ENCODE assay signal across 20 cellular contexts in genomic region chr13:111937763-111938375, GRCh38.
A peak's percentile ranks its signal among the peaks of the same experiment; 100 is the strongest.
DNase-seq lines count a peak whose midpoint lies in the region; ATAC-seq, FAIRE-seq and TF ChIP-seq lines count a peak whose summit lies in the region.
"Had no signal": no experiment of that assay in that cellular context is flagged by ENCODE, and none has a peak within 500 bp of the region (broad histone marks: within the 10 kb centered on the region; RNA-seq: fewer than 3 reads in every experiment).

No MANE protein-coding gene starts in this region.

- H3K4me1 ChIP-seq in smooth muscle cell (ENCODE audit: low read depth) (no peaks in the 10 kb centered on the region), aorta (ENCODE audit: control insufficient read depth in 1 of 2, insufficient read depth in 2 of 2, low read length in 2 of 2) (no peaks in the 10 kb centered on the region)
- H3K4me1 ChIP-seq: body of pancreas had no signal

- no peak overlapping the region for H2AFZ ChIP-seq in smooth muscle cell (ENCODE audit: low read depth)
- H2AFZ ChIP-seq: hepatocyte had no signal

- no peaks in the 10 kb centered on the region for H3K27me3 ChIP-seq in bronchial epithelial cell (ENCODE audit: control insufficient read depth, insufficient read depth, low read length)
- no peaks in the 10 kb centered on the region for H3K27me3 ChIP-seq in smooth muscle cell (ENCODE audit: low read depth)
- H3K27me3 ChIP-seq in aorta (ENCODE audit: control insufficient read depth in 1 of 2, insufficient read depth in 2 of 2, low read length in 1 of 2): no peaks in the 10 kb centered on the region
- H3K27me3 ChIP-seq: body of pancreas had no signal

- H3K36me3 ChIP-seq in bronchial epithelial cell (ENCODE audit: control insufficient read depth, insufficient read depth, low read length): no peaks in the 10 kb centered on the region
- H3K36me3 ChIP-seq in smooth muscle cell (ENCODE audit: low read depth): no peaks in the 10 kb centered on the region
- H3K36me3 ChIP-seq in aorta (ENCODE audit: control insufficient read depth in 1 of 2, insufficient read depth in 2 of 2, low read length in 1 of 2): no peaks in the 10 kb centered on the region

- no peak for FAIRE-seq in bronchial epithelial cell (lab: Jason Lieb, UNC)
- FAIRE-seq: GM12891, H1 had no signal

- H3K9me3 ChIP-seq in smooth muscle cell (replicated peaks; ENCODE audit: low read depth) (no peaks in the 10 kb centered on the region), aorta (ENCODE audit: control insufficient read depth, low read length) (no peaks in the 10 kb centered on the region)

- peak; percentile 3 for DNase-seq in NCI-H2171 treated with DMSO at 0.1 percent for 48 hours (lab: John Stamatoyannopoulos, UW)
- DNase-seq in NCI-H2171 (lab: John Stamatoyannopoulos, UW): no peak
- DNase-seq in NCI-H2107 treated with DMSO at 0.1 percent for 48 hours (lab: John Stamatoyannopoulos, UW; ENCODE audit: unreplicated experiment): peak; percentile 88
- DNase-seq in bronchial epithelial cell (ENCODE audit: low read depth): peak; percentile 72
- no peak for DNase-seq in smooth muscle cell (lab: John Stamatoyannopoulos, UW; ENCODE audit: unreplicated experiment)
- DNase-seq in aorta: no peak
- DNase-seq in iPS-NIHi11 (ENCODE audit: low spot score): no peak
- DNase-seq: activated CD4-positive, alpha-beta T cell treated with anti-CD3 and anti-CD28 coated beads for 1 hour; activated naive CD4-positive, alpha-beta T cell treated with anti-CD3 and anti-CD28 coated beads, Interleukin-2, amount 10 ng/mL, durations not matched to agents 7 days and 5 days; GDM1; kidney glomerular epithelial cell; NCI-H226; T-helper 9 cell had no signal

- H3K4me3 ChIP-seq in bronchial epithelial cell (ENCODE audit: low read depth, low read length): no peak overlapping the region
- no peak overlapping the region for H3K4me3 ChIP-seq in smooth muscle cell
- no peak overlapping the region for H3K4me3 ChIP-seq in aorta (ENCODE audit: low read length in 2 of 2)
- H3K4me3 ChIP-seq: body of pancreas, dorsolateral prefrontal cortex, hepatocyte had no signal

- no peak for ATAC-seq in aorta (ENCODE audit: low FRiP score)
- no peak for ATAC-seq in GM19328 (IDR thresholded peaks at IDR 0.05; ENCODE audit: unreplicated experiment)
- ATAC-seq: body of pancreas; CD8-positive, alpha-beta T cell had no signal

- H3K9ac ChIP-seq in smooth muscle cell (ENCODE audit: low read depth): peak overlapping the region; percentile 74

- no peaks in the 10 kb centered on the region for H4K20me1 ChIP-seq in smooth muscle cell (ENCODE audit: low read depth)

- no peaks in the 10 kb centered on the region for H3F3A ChIP-seq in smooth muscle cell (ENCODE audit: low read depth)

- intact Hi-C loops in aorta (cut with DNase I): no loop called here

- H3K4me2 ChIP-seq in smooth muscle cell: peak overlapping the region; percentile 75
- H3K4me2 ChIP-seq: hepatocyte had no signal

- peak overlapping the region; percentile 87 for H3K27ac ChIP-seq in smooth muscle cell (ENCODE audit: low read depth)
- H3K27ac ChIP-seq in aorta (ENCODE audit: low read depth in 1 of 2, low read length in 2 of 2): no peak overlapping the region
- H3K27ac ChIP-seq: body of pancreas, dorsolateral prefrontal cortex, hepatocyte had no signal

- TF ChIP-seq CTCF in bronchial epithelial cell (IDR thresholded peaks at IDR 0.05; ENCODE audit: insufficient read depth, low read length, severe bottlenecking) (no peak), smooth muscle cell (IDR thresholded peaks at IDR 0.05; ENCODE audit: borderline replicate concordance, insufficient read depth, poor library complexity, severe bottlenecking) (no peak)

- 62% methylated on average over 9 of the region's 9 CpGs for WGBS in smooth muscle cell (ENCODE audit: low lambda C conversion rate)
- WGBS in aorta, 2 donors: 51 to 58% methylated on average over 9 of the region's 9 CpGs

- H3K79me2 ChIP-seq in smooth muscle cell (ENCODE audit: low read depth): no peaks in the 10 kb centered on the region
- H3K79me2 ChIP-seq: hepatocyte had no signal

Comparison
In these comparisons a context has a peak if more than half of its experiments do, and no peak if none do; other contexts are left out.
1. DNase-seq: peak in NCI-H2171 treated with DMSO at 0.1 percent for 48 hours (single experiment), NCI-H2107 treated with DMSO at 0.1 percent for 48 hours (single experiment) and bronchial epithelial cell (single experiment); none in NCI-H2171 (single experiment), smooth muscle cell (single experiment), aorta (0 of 2) and iPS-NIHi11 (single experiment).